In genomic region chr1:225412803-225413338, GRCh38 we compare ENCODE assay signal across 27 cellular contexts. TPM values are rescaled to one million over a fixed set of nuclear protein-coding genes. Genes with fewer than 3 reads are reported as not detected.
DNase-seq lines count a peak whose midpoint lies in the region; TF ChIP-seq lines count a peak whose summit lies in the region.
"Had no signal": no experiment of that assay in that cellular context is flagged by ENCODE, and none has a peak within 500 bp of the region (broad histone marks: within the 10 kb centered on the region; RNA-seq: fewer than 3 reads in every experiment).

No MANE protein-coding gene starts in this region.

- TF ChIP-seq CTCF in C4-2B (conservative IDR thresholded peaks at IDR 0.05) (no peak), epithelial cell of proximal tubule (conservative IDR thresholded peaks at IDR 0.05; ENCODE audit: low read depth, low read length) (no peak), liver (IDR thresholded peaks at IDR 0.05; ENCODE audit: low read depth, low read length, missing input control) (no peak), coronary artery (IDR thresholded peaks at IDR 0.05) (no peak), MM.1S (IDR thresholded peaks at IDR 0.05; ENCODE audit: low read length) (no peak)

- H3K79me2 ChIP-seq in MM.1S (ENCODE audit: low read length) = peaks cover 89% of the 10 kb centered on the region

- TF ChIP-seq RAD21 in liver (IDR thresholded peaks at IDR 0.05) = peak; percentile 37 to 43

- H3K4me1 ChIP-seq in liver (ENCODE audit: control insufficient read depth in 4 of 4, insufficient read depth in 4 of 4, low read length in 3 of 4) = peaks cover 7 to 20% (median 13%) of the 10 kb centered on the region in 4 donors
- H3K4me1 ChIP-seq in rectal smooth muscle tissue (ENCODE audit: control insufficient read depth, insufficient read depth, low read length) = peaks cover 10% of the 10 kb centered on the region
- H3K4me1 ChIP-seq in MM.1S (ENCODE audit: low read length) = no peaks in the 10 kb centered on the region
- H3K4me1 ChIP-seq: breast epithelium, thyroid gland had no signal

- peaks cover 8 to 37% (median 18%) of the 10 kb centered on the region in 4 donors for H3K36me3 ChIP-seq in liver (ENCODE audit: control insufficient read depth in 4 of 4, insufficient read depth in 3 of 4, low read depth in 1 of 4, low read length in 3 of 4)
- peaks cover 36% of the 10 kb centered on the region for H3K36me3 ChIP-seq in rectal smooth muscle tissue (ENCODE audit: control insufficient read depth, insufficient read depth, low read length)
- peaks cover 59% of the 10 kb centered on the region for H3K36me3 ChIP-seq in MM.1S (replicated peaks; ENCODE audit: insufficient read depth, low read length)
- H3K36me3 ChIP-seq: breast epithelium had no signal

- H3K9ac ChIP-seq in liver (ENCODE audit: low read depth in 1 of 2, low read length in 2 of 2) = peak overlapping the region in 1 of 2 donors; percentile 56
- no peak overlapping the region for H3K9ac ChIP-seq in rectal smooth muscle tissue (ENCODE audit: low read length)
- no peak overlapping the region for H3K9ac ChIP-seq in MM.1S (ENCODE audit: low read length)

- H3K27ac ChIP-seq in C4-2B (peak overlapping the region; percentile 45), liver (ENCODE audit: low read depth in 1 of 2, low read length in 2 of 2) (peak overlapping the region; percentile 57 to 73), rectal smooth muscle tissue (ENCODE audit: low read depth, low read length) (peak overlapping the region; percentile 9), coronary artery (no peak overlapping the region), MM.1S (ENCODE audit: low read length) (no peak overlapping the region)
- H3K27ac ChIP-seq: breast epithelium, epithelial cell of prostate, thyroid gland had no signal

- DNase-seq in epithelial cell of proximal tubule (ENCODE audit: low read depth) = peak; percentile 68
- DNase-seq in NCI-H526 (lab: John Stamatoyannopoulos, UW) = no peak
- no peak for DNase-seq in coronary artery (ENCODE audit: low spot score)
- DNase-seq in MM.1S = no peak
- DNase-seq in MV-4-11 (lab: John Stamatoyannopoulos, UW) = no peak
- DNase-seq: activated CD4-positive, alpha-beta T cell treated with anti-CD3 and anti-CD28 coated beads for 36 hours; activated CD8-positive, alpha-beta memory T cell treated with anti-CD3 and anti-CD28 coated beads, Interleukin-2, amount 50 U/mL, for 48 hours; activated CD8-positive, alpha-beta T cell treated with anti-CD3 and anti-CD28 coated beads for 36 hours; DMS153; glutamatergic neuron; H7; Kasumi-1; NCI-H146; NCI-H446; NCI-H774; nephron progenitor cell; right cardiac atrium; SIG-M5; stimulated activated CD4-positive, alpha-beta T cell treated with anti-CD3 and anti-CD28 coated beads, Interleukin-12 subunit alpha, Interleukin-12 subunit beta, amount 100 ng/mL, for 4 hours; stimulated activated CD4-positive, alpha-beta T cell treated with anti-CD3 and anti-CD28 coated beads, Interleukin-2, amount 100 ng/mL, for 48 hours; thyroid gland had no signal

- H3K4me3 ChIP-seq in epithelial cell of proximal tubule (ENCODE audit: low read depth, low read length) (no peak overlapping the region), liver (ENCODE audit: low read depth in 1 of 3, low read length in 3 of 3) (no peak overlapping the region), rectal smooth muscle tissue (ENCODE audit: low read length) (no peak overlapping the region), coronary artery (no peak overlapping the region), MM.1S (ENCODE audit: low read length) (no peak overlapping the region)
- H3K4me3 ChIP-seq: breast epithelium, GM12878, thyroid gland had no signal

- H4K20me1 ChIP-seq in MM.1S (ENCODE audit: insufficient read depth, low read length) = 0 out of 2 replicates have a peak, but pooled peaks cover 5% of the 10 kb centered on the region

- H3K9me2 ChIP-seq in MM.1S (replicated peaks; ENCODE audit: insufficient read depth, low read length) = no peaks in the 10 kb centered on the region

- H3K9me3 ChIP-seq in liver (ENCODE audit: control insufficient read depth in 4 of 4, low read length in 3 of 4) = no peaks in the 10 kb centered on the region
- H3K9me3 ChIP-seq in MM.1S (replicated peaks; ENCODE audit: insufficient read depth, low read length) = no peaks in the 10 kb centered on the region
- H3K9me3 ChIP-seq: breast epithelium, thyroid gland had no signal

- no peaks in the 10 kb centered on the region for H3K27me3 ChIP-seq in liver (ENCODE audit: control insufficient read depth in 4 of 4, insufficient read depth in 4 of 4, low read length in 3 of 4)
- no peaks in the 10 kb centered on the region for H3K27me3 ChIP-seq in rectal smooth muscle tissue (ENCODE audit: control insufficient read depth, insufficient read depth, low read length)
- no peaks in the 10 kb centered on the region for H3K27me3 ChIP-seq in MM.1S (replicated peaks; ENCODE audit: insufficient read depth, low read length)
- H3K27me3 ChIP-seq: breast epithelium, thyroid gland had no signal

- H3K4me2 ChIP-seq in MM.1S (ENCODE audit: low read depth, low read length) = no peak overlapping the region

- H3F3A ChIP-seq in MM.1S (ENCODE audit: insufficient read depth, low read length) = no peaks in the 10 kb centered on the region

- no peak overlapping the region for H2AFZ ChIP-seq in MM.1S (ENCODE audit: low read length)

- WGBS in liver = 38% methylated on average over 10 of the region's 10 CpGs

TF ChIP-seq in liver, 16 proteins besides CTCF, POLR2A, EP300 and RAD21:
- TF ChIP-seq FOXA1 (IDR thresholded peaks at IDR 0.05) = peak; percentile 25
- TF ChIP-seq RXRA (IDR thresholded peaks at IDR 0.05) = peak; percentile 64 to 81
- TF ChIP-seq, protein P1, sequence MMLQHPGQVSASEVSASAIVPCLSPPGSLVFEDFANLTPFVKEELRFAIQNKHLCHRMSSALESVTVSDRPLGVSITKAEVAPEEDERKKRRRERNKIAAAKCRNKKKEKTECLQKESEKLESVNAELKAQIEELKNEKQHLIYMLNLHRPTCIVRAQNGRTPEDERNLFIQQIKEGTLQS (IDR thresholded peaks at IDR 0.05) = no peak
- TF ChIP-seq MAX (IDR thresholded peaks at IDR 0.05) = peak; percentile 59
- TF ChIP-seq GABPA (IDR thresholded peaks at IDR 0.05 in 1 of 2, conservative IDR thresholded peaks at IDR 0.05 in 1 of 2) = peak in 1 of 2 donors; percentile 53
- TF ChIP-seq, protein P2, sequence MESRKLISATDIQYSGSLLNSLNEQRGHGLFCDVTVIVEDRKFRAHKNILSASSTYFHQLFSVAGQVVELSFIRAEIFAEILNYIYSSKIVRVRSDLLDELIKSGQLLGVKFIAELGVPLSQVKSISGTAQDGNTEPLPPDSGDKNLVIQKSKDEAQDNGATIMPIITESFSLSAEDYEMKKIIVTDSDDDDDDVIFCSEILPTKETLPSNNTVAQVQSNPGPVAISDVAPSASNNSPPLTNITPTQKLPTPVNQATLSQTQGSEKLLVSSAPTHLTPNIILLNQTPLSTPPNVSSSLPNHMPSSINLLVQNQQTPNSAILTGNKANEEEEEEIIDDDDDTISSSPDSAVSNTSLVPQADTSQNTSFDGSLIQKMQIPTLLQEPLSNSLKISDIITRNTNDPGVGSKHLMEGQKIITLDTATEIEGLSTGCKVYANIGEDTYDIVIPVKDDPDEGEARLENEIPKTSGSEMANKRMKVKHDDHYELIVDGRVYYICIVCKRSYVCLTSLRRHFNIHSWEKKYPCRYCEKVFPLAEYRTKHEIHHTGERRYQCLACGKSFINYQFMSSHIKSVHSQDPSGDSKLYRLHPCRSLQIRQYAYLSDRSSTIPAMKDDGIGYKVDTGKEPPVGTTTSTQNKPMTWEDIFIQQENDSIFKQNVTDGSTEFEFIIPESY (IDR thresholded peaks at IDR 0.05) = peak; percentile 68
- no peak for TF ChIP-seq NR2F2 (IDR thresholded peaks at IDR 0.05)
- no peak for TF ChIP-seq EGR1 (IDR thresholded peaks at IDR 0.05; ENCODE audit: low read depth in 2 of 2)
- TF ChIP-seq SP1 (IDR thresholded peaks at IDR 0.05) = peak; percentile 85
- no peak for TF ChIP-seq FOXA2 (IDR thresholded peaks at IDR 0.05)
- TF ChIP-seq TAF1 (conservative IDR thresholded peaks at IDR 0.05) = peak; percentile 37
- TF ChIP-seq, protein P3, sequence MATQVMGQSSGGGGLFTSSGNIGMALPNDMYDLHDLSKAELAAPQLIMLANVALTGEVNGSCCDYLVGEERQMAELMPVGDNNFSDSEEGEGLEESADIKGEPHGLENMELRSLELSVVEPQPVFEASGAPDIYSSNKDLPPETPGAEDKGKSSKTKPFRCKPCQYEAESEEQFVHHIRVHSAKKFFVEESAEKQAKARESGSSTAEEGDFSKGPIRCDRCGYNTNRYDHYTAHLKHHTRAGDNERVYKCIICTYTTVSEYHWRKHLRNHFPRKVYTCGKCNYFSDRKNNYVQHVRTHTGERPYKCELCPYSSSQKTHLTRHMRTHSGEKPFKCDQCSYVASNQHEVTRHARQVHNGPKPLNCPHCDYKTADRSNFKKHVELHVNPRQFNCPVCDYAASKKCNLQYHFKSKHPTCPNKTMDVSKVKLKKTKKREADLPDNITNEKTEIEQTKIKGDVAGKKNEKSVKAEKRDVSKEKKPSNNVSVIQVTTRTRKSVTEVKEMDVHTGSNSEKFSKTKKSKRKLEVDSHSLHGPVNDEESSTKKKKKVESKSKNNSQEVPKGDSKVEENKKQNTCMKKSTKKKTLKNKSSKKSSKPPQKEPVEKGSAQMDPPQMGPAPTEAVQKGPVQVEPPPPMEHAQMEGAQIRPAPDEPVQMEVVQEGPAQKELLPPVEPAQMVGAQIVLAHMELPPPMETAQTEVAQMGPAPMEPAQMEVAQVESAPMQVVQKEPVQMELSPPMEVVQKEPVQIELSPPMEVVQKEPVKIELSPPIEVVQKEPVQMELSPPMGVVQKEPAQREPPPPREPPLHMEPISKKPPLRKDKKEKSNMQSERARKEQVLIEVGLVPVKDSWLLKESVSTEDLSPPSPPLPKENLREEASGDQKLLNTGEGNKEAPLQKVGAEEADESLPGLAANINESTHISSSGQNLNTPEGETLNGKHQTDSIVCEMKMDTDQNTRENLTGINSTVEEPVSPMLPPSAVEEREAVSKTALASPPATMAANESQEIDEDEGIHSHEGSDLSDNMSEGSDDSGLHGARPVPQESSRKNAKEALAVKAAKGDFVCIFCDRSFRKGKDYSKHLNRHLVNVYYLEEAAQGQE (IDR thresholded peaks at IDR 0.05) = peak; percentile 77
- TF ChIP-seq YY1 (IDR thresholded peaks at IDR 0.05) = peak; percentile 58
- no peak for TF ChIP-seq HNF4G (IDR thresholded peaks at IDR 0.05)
- peak; percentile 56 to 62 for TF ChIP-seq JUND (IDR thresholded peaks at IDR 0.05)
- peak; percentile 69 to 76 for TF ChIP-seq HNF4A (conservative IDR thresholded peaks at IDR 0.05)

RNA-seq across cellular contexts. Expression of gene LBR, which starts 15.0 kb away (rescaled TPM):
- total RNA-seq in epithelial cell of proximal tubule = 51.7 and 92.0 TPM in 2 replicates
- 100 to 1,000 TPM in 1 of 2 donors, 10 to 100 TPM in 1; 28.9 to 201 TPM for total RNA-seq in liver
- polyA plus RNA-seq in liver = 10 to 100 TPM; 14.3 to 16.2 TPM

Comparison
In these comparisons a context has a peak if more than half of its experiments do, and no peak if none do; other contexts are left out.
1. H3K27ac ChIP-seq: peak in C4-2B (single experiment), liver (2 of 2) and rectal smooth muscle tissue (single experiment); none in coronary artery (0 of 2) and MM.1S (single experiment).